ENCODE assay signal across 23 cellular contexts in the genomic region with DNA sequence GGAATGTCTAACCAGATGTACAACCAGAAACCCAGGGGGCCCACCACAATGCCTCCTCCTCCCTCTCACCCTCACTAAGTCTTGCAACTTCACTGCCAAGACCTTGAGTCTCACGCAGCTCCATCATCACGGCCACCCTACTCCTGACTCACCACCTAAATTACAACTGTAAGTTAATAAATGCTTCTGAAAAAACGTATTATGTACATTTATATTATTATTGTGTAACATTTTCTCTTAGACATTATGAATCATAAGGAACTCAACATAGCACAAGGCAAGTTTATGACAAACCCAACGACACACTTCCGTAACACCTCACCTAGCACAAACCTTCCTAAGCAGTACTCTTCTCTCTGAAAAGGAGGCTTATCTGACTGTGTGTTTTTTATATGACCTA. TPM values are rescaled to one million over a fixed set of nuclear protein-coding genes. Genes with fewer than 3 reads are reported as not detected.
DNase-seq lines count a peak whose midpoint lies in the region; ATAC-seq and TF ChIP-seq lines count a peak whose summit lies in the region.
"Had no signal": no experiment of that assay in that cellular context is flagged by ENCODE, and none has a peak within 500 bp of the region (broad histone marks: within the 10 kb centered on the region; RNA-seq: fewer than 3 reads in every experiment).

No MANE protein-coding gene starts in this region.

- peak overlapping the region; percentile 81 for H3K27ac ChIP-seq in AG04450 (ENCODE audit: low read depth, low read length)
- peak overlapping the region; percentile 99 for H3K27ac ChIP-seq in IMR-90 (ENCODE audit: insufficient read depth, low read length)
- no peak overlapping the region for H3K27ac ChIP-seq in mammary epithelial cell (ENCODE audit: insufficient read depth, low read depth, low read length)
- H3K27ac ChIP-seq: heart right ventricle, neutrophil, SK-N-MC had no signal

- WGBS in IMR-90 (ENCODE audit: extremely low coverage in 2 of 2, insufficient read length in 1 of 2), 2 experiments, result no CpG with 5 or more reads among the region's 5 CpGs
- 30% methylated on average over 5 of the region's 5 CpGs for WGBS in mammary epithelial cell (ENCODE audit: low coverage, missing lambda C conversion rate)

- no peaks in the 10 kb centered on the region for H4K20me1 ChIP-seq in IMR-90 (ENCODE audit: insufficient read depth, low read length)
- H4K20me1 ChIP-seq in mammary epithelial cell (ENCODE audit: insufficient read depth, low read length), result no peaks in the 10 kb centered on the region

- intact Hi-C loops in IMR-90 (cut with micrococcal nuclease), result loop anchor here (5.0 kb wide), 2 partner anchors 71 to 191 kb away; no protein-coding TSS in a partner anchor
- intact Hi-C loops in mammary epithelial cell (cut with micrococcal nuclease), result loop anchor here (5.0 kb wide), 1 partner anchor 96 kb away; no protein-coding TSS in a partner anchor

- peak overlapping the region; percentile 92; the same call in 1 of the 2 replicates for H3K14ac ChIP-seq in IMR-90 (replicated peaks; ENCODE audit: low read depth, low read length)

- peak overlapping the region; percentile 98 for H2BK120ac ChIP-seq in IMR-90 (ENCODE audit: low read depth, low read length)

- H3K4me3 ChIP-seq in AG04450 (ENCODE audit: low read depth, low read length) (no peak overlapping the region), IMR-90 (ENCODE audit: insufficient read depth, low read depth, low read length) (no peak overlapping the region), mammary epithelial cell (replicated peaks in 1 of 3; ENCODE audit: insufficient read depth in 1 of 3, low read depth in 2 of 3, low read length in 3 of 3) (no peak overlapping the region)
- H3K4me3 ChIP-seq: heart right ventricle, SK-N-MC had no signal

- peaks cover 0 to 5% (median 0%) of the 10 kb centered on the region in 3 donors for H3K4me1 Mint-ChIP-seq in T-cell
- H3K4me1 Mint-ChIP-seq: stimulated activated naive CD8-positive, alpha-beta T cell treated with anti-CD3 and anti-CD28 coated beads, Interleukin-15, amount 100 ng/mL, for 72 hours had no signal

- peak overlapping the region; percentile 88; the same call in 1 of the 2 replicates for H2AK5ac ChIP-seq in IMR-90 (ENCODE audit: low read depth, low read length)

- peak overlapping the region; percentile 53 for H3K9ac ChIP-seq in IMR-90 (ENCODE audit: low read depth, low read length)
- no peak overlapping the region for H3K9ac ChIP-seq in mammary epithelial cell (ENCODE audit: insufficient read depth, low read length)

- H3K56ac ChIP-seq in IMR-90 (ENCODE audit: extremely low read depth, insufficient read depth, low read length), result no peak overlapping the region

- no peaks in the 10 kb centered on the region for H3K27me3 ChIP-seq in AG04450 (ENCODE audit: control insufficient read depth, insufficient read depth, low read length)
- H3K27me3 ChIP-seq in IMR-90 (ENCODE audit: control insufficient read depth, insufficient read depth, low read length), result no peaks in the 10 kb centered on the region
- H3K27me3 ChIP-seq in mammary epithelial cell (ENCODE audit: insufficient read depth, low read length), result no peaks in the 10 kb centered on the region
- H3K27me3 ChIP-seq: heart right ventricle, neutrophil had no signal

- H3K4me3 Mint-ChIP-seq in T-cell, result no peak overlapping the region
- H3K4me3 Mint-ChIP-seq: mesothelial cell of epicardium; stimulated activated naive CD8-positive, alpha-beta T cell treated with anti-CD3 and anti-CD28 coated beads, Interleukin-15, amount 100 ng/mL, for 72 hours had no signal

- CTCF ChIA-PET in AG04450 (lab: Charles Lee), result interaction anchor here (0.8 to 1.4 kb wide), 2 partner anchors 401 to 403 kb away, joined by 3 to 4 read pairs; no protein-coding TSS in a partner anchor
- CTCF ChIA-PET in IMR-90 (lab: Yijun Ruan, JAX), result interaction anchor here (0.8 to 1.9 kb wide), 4 partner anchors 21 to 295 kb away, joined by 3 to 4 read pairs (median 3); no protein-coding TSS in a partner anchor
- CTCF ChIA-PET in mammary epithelial cell (lab: Charles Lee; ENCODE audit: low non-redundant PET), result interaction anchor here (0.5 kb wide), 1 partner anchor 153 kb away, joined by 3 read pairs; no protein-coding TSS in a partner anchor
- CTCF ChIA-PET in T-cell (lab: Charles Lee), result no interaction called here

- H3K79me1 ChIP-seq in IMR-90 (ENCODE audit: low read depth in 1 of 2, low read length in 2 of 2), result peaks cover 4 to 21% of the 10 kb centered on the region in 2 experiments; a peak in 2 of 4 replicates

- peak overlapping the region; percentile 69 to 93 for H4K8ac ChIP-seq in IMR-90 (ENCODE audit: low read depth in 2 of 2, low read length in 2 of 2)

- peak overlapping the region; percentile 97; the same call in 2 of the 3 replicates for H2BK15ac ChIP-seq in IMR-90 (ENCODE audit: low read depth, low read length)

- BruUV-seq in IMR-90 (replicated peaks; lab: Mats Ljungman, UMichigan), result no TSS peak
- no TSS peak for BruUV-seq in mammary epithelial cell (replicated peaks; lab: Mats Ljungman, UMichigan)

- H2AK9ac ChIP-seq in IMR-90 (replicated peaks; ENCODE audit: low read depth, low read length, poor library complexity), result no peak overlapping the region

- H3K4ac ChIP-seq in IMR-90 (ENCODE audit: low read depth, low read length), result peak overlapping the region; percentile 97

- H3K27ac Mint-ChIP-seq in T-cell, result no peak overlapping the region
- H3K27ac Mint-ChIP-seq: mesothelial cell of epicardium; stimulated activated naive CD8-positive, alpha-beta T cell treated with anti-CD3 and anti-CD28 coated beads, Interleukin-15, amount 100 ng/mL, for 72 hours had no signal

- peaks cover 22% of the 10 kb centered on the region for H3K9me1 ChIP-seq in IMR-90 (ENCODE audit: insufficient read depth, low read length)

- TF ChIP-seq POLR2A in IMR-90 (IDR thresholded peaks at IDR 0.05; ENCODE audit: low read depth, low read length), result no peak

- in situ Hi-C loops in IMR-90 (cut with MboI; ENCODE audit: low sequenced_read_pairs), result loop anchor here (5.0 to 10.0 kb wide), 2 partner anchors 284 to 401 kb away; no protein-coding TSS in a partner anchor
- in situ Hi-C loops in mammary epithelial cell (cut with MboI; ENCODE audit: low sequenced_read_pairs in 2 of 2), result loop anchor here in 1 of 2 donors (25.0 kb wide), 1 partner anchor 281 kb away; no protein-coding TSS in a partner anchor

- H2BK5ac ChIP-seq in IMR-90 (ENCODE audit: low read depth, low read length, poor library complexity, severe bottlenecking), result peak overlapping the region; percentile 96

- TF ChIP-seq RAD21 in IMR-90 (IDR thresholded peaks at IDR 0.05; ENCODE audit: low read length), result no peak

- peak overlapping the region; percentile 100 for H4K5ac ChIP-seq in IMR-90 (ENCODE audit: low read depth, low read length)

- ATAC-seq in IMR-90 (ENCODE audit: low read depth) (peak; percentile 57), T-cell (replicated peaks in 1 of 4) (no peak)
- ATAC-seq: heart right ventricle; stimulated activated naive CD8-positive, alpha-beta T cell treated with anti-CD3 and anti-CD28 coated beads, Interleukin-15, amount 100 ng/mL, for 72 hours had no signal

- no peaks in the 10 kb centered on the region for H3K9me3 ChIP-seq in AG04450 (ENCODE audit: control insufficient read depth, insufficient read depth, low read length)
- no peaks in the 10 kb centered on the region for H3K9me3 ChIP-seq in IMR-90 (ENCODE audit: control insufficient read depth, insufficient read depth, low read length)
- H3K9me3 ChIP-seq in mammary epithelial cell (replicated peaks; ENCODE audit: insufficient read depth, low read length), result no peaks in the 10 kb centered on the region
- H3K9me3 ChIP-seq: heart right ventricle, neutrophil had no signal

- H3K4me2 ChIP-seq in IMR-90 (ENCODE audit: low read depth, low read length) (peak overlapping the region; percentile 37; the same call in 1 of the 2 replicates), mammary epithelial cell (ENCODE audit: insufficient read depth, low read depth, low read length) (no peak overlapping the region)

- peak overlapping the region; percentile 97 for H2BK20ac ChIP-seq in IMR-90 (ENCODE audit: low read depth, low read length)

- peaks cover 21% of the 10 kb centered on the region for H3K4me1 ChIP-seq in IMR-90 (ENCODE audit: control insufficient read depth, insufficient read depth, low read length)
- H3K4me1 ChIP-seq in mammary epithelial cell (ENCODE audit: insufficient read depth, low read length), result peaks cover 6% of the 10 kb centered on the region
- H3K4me1 ChIP-seq: heart right ventricle had no signal

- peaks cover 16% of the 10 kb centered on the region for H3K36me3 Mint-ChIP-seq in T-cell
- H3K36me3 Mint-ChIP-seq: mesothelial cell of epicardium had no signal

- no peaks in the 10 kb centered on the region for H3K9me3 Mint-ChIP-seq in T-cell
- H3K9me3 Mint-ChIP-seq: mesothelial cell of epicardium; stimulated activated naive CD8-positive, alpha-beta T cell treated with anti-CD3 and anti-CD28 coated beads, Interleukin-15, amount 100 ng/mL, for 72 hours had no signal

- no peak for TF ChIP-seq CTCF in AG04450 (IDR thresholded peaks at IDR 0.05; ENCODE audit: low read depth, low read length)
- TF ChIP-seq CTCF in IMR-90 (conservative IDR thresholded peaks at IDR 0.05; ENCODE audit: low read depth, low read length), result no peak
- TF ChIP-seq CTCF in mammary epithelial cell (conservative IDR thresholded peaks at IDR 0.05 in 1 of 2, IDR thresholded peaks at IDR 0.05 in 1 of 2; ENCODE audit: extremely low read depth in 1 of 2, insufficient read depth in 1 of 2, low read depth in 1 of 2, low read length in 2 of 2), result no peak

- H3K36me3 ChIP-seq in IMR-90 (ENCODE audit: control insufficient read depth, insufficient read depth, low read length) (no peaks in the 10 kb centered on the region), mammary epithelial cell (ENCODE audit: insufficient read depth, low read length) (no peaks in the 10 kb centered on the region)
- H3K36me3 ChIP-seq: neutrophil had no signal

- H2AFZ ChIP-seq in IMR-90 (replicated peaks; ENCODE audit: low read length, poor library complexity) (peak overlapping the region; percentile 34), mammary epithelial cell (ENCODE audit: low read depth, low read length) (no peak overlapping the region)

- peak overlapping the region; percentile 77; the same call in 1 of the 2 replicates for H3K23ac ChIP-seq in IMR-90 (ENCODE audit: low read depth, low read length)

- dilution Hi-C loops in IMR-90 (cut with HindIII; ENCODE audit: low sequenced_read_pairs, unreplicated experiment) (no loop called here), mammary epithelial cell (cut with HindIII; ENCODE audit: low sequenced_read_pairs) (no loop called here)

- H3K27me3 Mint-ChIP-seq in T-cell, result no peaks in the 10 kb centered on the region
- H3K27me3 Mint-ChIP-seq: stimulated activated naive CD8-positive, alpha-beta T cell treated with anti-CD3 and anti-CD28 coated beads, Interleukin-15, amount 100 ng/mL, for 72 hours had no signal

- peak overlapping the region; percentile 98 for H4K91ac ChIP-seq in IMR-90 (ENCODE audit: insufficient read depth, low read depth, low read length)

- H3K79me2 ChIP-seq in mammary epithelial cell (ENCODE audit: insufficient read depth, low read length), result no peaks in the 10 kb centered on the region

- POLR2A ChIA-PET in AG04450 (lab: Yijun Ruan, JAX), result interaction anchor here (0.9 to 1.2 kb wide), 2 partner anchors 260 to 290 kb away, joined by 3 read pairs; no protein-coding TSS in a partner anchor
- POLR2A ChIA-PET in IMR-90 (lab: Charles Lee; ENCODE audit: unreplicated experiment), result no interaction called here
- POLR2A ChIA-PET in T-cell (lab: Charles Lee), result no interaction called here

- peak overlapping the region; percentile 100 for H3K18ac ChIP-seq in IMR-90 (ENCODE audit: low read depth, low read length)

- peak; percentile 53 for DNase-seq in AG04450 (ENCODE audit: low read depth, low spot score)
- peak; percentile 95 for DNase-seq in IMR-90
- peak; percentile 84 for DNase-seq in mammary epithelial cell
- peak; percentile 89 for DNase-seq in iris pigment epithelial cell (ENCODE audit: low read depth)
- no peak for DNase-seq in T-cell
- no peak for DNase-seq in effector CD8-positive, alpha-beta T cell (lab: John Stamatoyannopoulos, UW)
- no peak for DNase-seq in germinal center (ENCODE audit: low spot score)
- no peak for DNase-seq in NCI-H2107 (lab: John Stamatoyannopoulos, UW)
- DNase-seq: activated CD4-positive, alpha-beta T cell treated with anti-CD3 and anti-CD28 coated beads for 4 hours; activated CD8-positive, alpha-beta memory T cell treated with anti-CD3 and anti-CD28 coated beads, Interleukin-2, amount 50 U/mL, for 4 hours; activated effector memory CD4-positive, alpha-beta T cell treated with anti-CD3 and anti-CD28 coated beads, Interleukin-2, amount 50 U/mL, for 16 hours; amygdala; cortex of kidney; GF-D8; heart right ventricle; islet precursor cell; NCI-H1092 treated with DMSO at 0.1 percent for 48 hours; NCI-H526 treated with DMSO at 0.1 percent for 48 hours; stimulated activated naive CD8-positive, alpha-beta T cell treated with anti-CD3 and anti-CD28 coated beads, Interleukin-15, amount 100 ng/mL, for 72 hours had no signal

RNA-seq across cellular contexts. Expression of gene MIPEP, which starts 20.7 kb away (rescaled TPM):
- polyA plus RNA-seq in AG04450 (2011; rRNA removed) (37.0 and 40.8 TPM in 2 replicates), IMR-90 (2012; rRNA removed) (15.0 and 16.8 TPM in 2 replicates), mammary epithelial cell (27.0 TPM)
- 27.6 and 34.9 TPM in 2 replicates for polyA minus RNA-seq in AG04450 (2011; rRNA and poly(A)+ RNA removed)
- total RNA-seq in IMR-90 (2012; rRNA removed) (21.5 and 22.2 TPM in 2 replicates), mammary epithelial cell (10 to 100 TPM; 24.2 to 32.2 TPM), T-cell (10 to 100 TPM in 4 of 5 donors, 1 to 10 TPM in 1; 6.3 to 13.8 (median 12.3) TPM)
- 6.5 and 14.3 TPM in 2 replicates for polyA plus RNA-seq in IMR-90 (2012; cell fraction: cytosol; rRNA removed)
- 4.6 and 11.4 TPM in 2 replicates for polyA plus RNA-seq in IMR-90 (2012; cell fraction: nucleus; rRNA removed; ENCODE audit: low replicate concordance)
- 4.1 TPM for polyA minus RNA-seq in mammary epithelial cell

RNA-seq across cellular contexts. Expression of gene C1QTNF9B, which starts 28.8 kb away (rescaled TPM):
- polyA plus RNA-seq in AG04450 (2011; rRNA removed) (0.63 and 0.87 TPM in 2 replicates), IMR-90 (2012; rRNA removed) (0.79 and 1.1 TPM in 2 replicates), mammary epithelial cell (not detected)
- polyA minus RNA-seq in AG04450 (2011; rRNA and poly(A)+ RNA removed), result 0.28 and 0.91 TPM in 2 replicates
- total RNA-seq in IMR-90 (2012; rRNA removed) (0.56 and 0.72 TPM in 2 replicates), mammary epithelial cell (not detected), T-cell (not detected)
- 0.19 and 0.23 TPM in 2 replicates for polyA plus RNA-seq in IMR-90 (2012; cell fraction: cytosol; rRNA removed)
- polyA plus RNA-seq in IMR-90 (2012; cell fraction: nucleus; rRNA removed; ENCODE audit: low replicate concordance), result 0.44 and 1.5 TPM in 2 replicates
- polyA minus RNA-seq in mammary epithelial cell, result not detected
- total RNA-seq: endothelial cell of umbilical vein, mesothelial cell of epicardium had no signal

Comparison
In these comparisons a context has a peak if more than half of its experiments do, and no peak if none do; other contexts are left out.
1. DNase-seq: peak in AG04450 (single experiment), IMR-90 (single experiment), mammary epithelial cell (single experiment) and iris pigment epithelial cell (single experiment); none in T-cell (0 of 34), effector CD8-positive, alpha-beta T cell (single experiment), germinal center (single experiment) and NCI-H2107 (single experiment).
2. CTCF ChIA-PET loops: an anchor here in AG04450 (0.8 to 1.4 kb wide), IMR-90 (0.8 to 1.9 kb wide) and mammary epithelial cell (0.5 kb wide); none called in T-cell.